In genomic region chr2:137838255-137839092, GRCh38 we compare ENCODE assay signal across 8 cellular contexts.
DNase-seq lines count a peak whose midpoint lies in the region; ATAC-seq and TF ChIP-seq lines count a peak whose summit lies in the region.

No MANE protein-coding gene starts in this region.

- H3K4me3 ChIP-seq in GM23248 (no peak overlapping the region), MM.1S (ENCODE audit: low read length) (no peak overlapping the region), fibroblast of villous mesenchyme (ENCODE audit: low read depth, low read length) (no peak overlapping the region)

- no peaks in the 10 kb centered on the region for H3K36me3 ChIP-seq in GM23248 (ENCODE audit: low read depth)
- H3K36me3 ChIP-seq in MM.1S (replicated peaks; ENCODE audit: insufficient read depth, low read length), result no peaks in the 10 kb centered on the region

- H3K9me2 ChIP-seq in GM23248 (ENCODE audit: insufficient read depth) (no peaks in the 10 kb centered on the region), MM.1S (replicated peaks; ENCODE audit: insufficient read depth, low read length) (no peaks in the 10 kb centered on the region)

- no peaks in the 10 kb centered on the region for H3K36me3 Mint-ChIP-seq in activated CD4-positive, alpha-beta T cell treated with anti-CD3 and anti-CD28 coated beads, Interleukin-2, amount 10 ng/mL, durations not matched to agents 7 days and 5 days (ENCODE audit: low read depth)

- ATAC-seq in SK-N-SH treated with all-trans-retinoic acid at 6 μM for 48 hours (peak; percentile 88), HG03280 (IDR thresholded peaks at IDR 0.05; ENCODE audit: unreplicated experiment) (no peak)

- TF ChIP-seq CTCF in MM.1S (IDR thresholded peaks at IDR 0.05; ENCODE audit: low read length) (peak; percentile 61), fibroblast of villous mesenchyme (IDR thresholded peaks at IDR 0.05; ENCODE audit: insufficient read depth, low read depth, low read length) (peak; percentile 60)

- CTCF ChIA-PET in activated CD4-positive, alpha-beta T cell treated with anti-CD3 and anti-CD28 coated beads, Interleukin-2, amount 10 ng/mL, durations not matched to agents 7 days and 5 days (lab: Charles Lee), result interaction anchor here (0.7 kb wide), 1 partner anchor 1414 kb away, joined by 3 read pairs; no protein-coding TSS in a partner anchor

- no peaks in the 10 kb centered on the region for H3K4me1 ChIP-seq in GM23248 (ENCODE audit: insufficient read depth)
- H3K4me1 ChIP-seq in MM.1S (ENCODE audit: low read length), result no peaks in the 10 kb centered on the region

- H3K9ac ChIP-seq in GM23248 (no peak overlapping the region), MM.1S (ENCODE audit: low read length) (no peak overlapping the region)

- no peaks in the 10 kb centered on the region for H3K9me3 Mint-ChIP-seq in activated CD4-positive, alpha-beta T cell treated with anti-CD3 and anti-CD28 coated beads, Interleukin-2, amount 10 ng/mL, durations not matched to agents 7 days and 5 days

- H3F3A ChIP-seq in GM23248 (ENCODE audit: insufficient read depth) (no peaks in the 10 kb centered on the region), MM.1S (ENCODE audit: insufficient read depth, low read length) (no peaks in the 10 kb centered on the region)

- peaks cover 2% of the 10 kb centered on the region for H3K27me3 Mint-ChIP-seq in activated CD4-positive, alpha-beta T cell treated with anti-CD3 and anti-CD28 coated beads, Interleukin-2, amount 10 ng/mL, durations not matched to agents 7 days and 5 days

- no peaks in the 10 kb centered on the region for H3K27me3 ChIP-seq in GM23248 (replicated peaks; ENCODE audit: insufficient read depth)
- no peaks in the 10 kb centered on the region for H3K27me3 ChIP-seq in MM.1S (replicated peaks; ENCODE audit: insufficient read depth, low read length)

- H3K9me3 ChIP-seq in GM23248 (ENCODE audit: low read depth) (no peaks in the 10 kb centered on the region), MM.1S (replicated peaks; ENCODE audit: insufficient read depth, low read length) (no peaks in the 10 kb centered on the region)

- H3K4me1 Mint-ChIP-seq in activated CD4-positive, alpha-beta T cell treated with anti-CD3 and anti-CD28 coated beads, Interleukin-2, amount 10 ng/mL, durations not matched to agents 7 days and 5 days, result no peaks in the 10 kb centered on the region

- H3K4me2 ChIP-seq in GM23248 (ENCODE audit: unreplicated experiment), result no peak overlapping the region
- no peak overlapping the region for H3K4me2 ChIP-seq in MM.1S (ENCODE audit: low read depth, low read length)

- H3K27ac ChIP-seq in GM23248, result no peak overlapping the region
- H3K27ac ChIP-seq in MM.1S (ENCODE audit: low read length), result no peak overlapping the region

- no peak overlapping the region for H3K27ac Mint-ChIP-seq in activated CD4-positive, alpha-beta T cell treated with anti-CD3 and anti-CD28 coated beads, Interleukin-2, amount 10 ng/mL, durations not matched to agents 7 days and 5 days

- DNase-seq in ELR (ENCODE audit: low read depth) (peak; percentile 60), GM23248 (peak; percentile 73), MM.1S (peak; percentile 53), fibroblast of villous mesenchyme (ENCODE audit: low read depth) (peak; percentile 53), putamen (ENCODE audit: low spot score) (peak; percentile 29)
- DNase-seq in activated CD4-positive, alpha-beta T cell treated with anti-CD3 and anti-CD28 coated beads, Interleukin-2, amount 10 ng/mL, durations not matched to agents 7 days and 5 days, result no peak

- H3K79me2 ChIP-seq in GM23248 (ENCODE audit: insufficient read depth), result no peaks in the 10 kb centered on the region
- H3K79me2 ChIP-seq in MM.1S (ENCODE audit: low read length), result no peaks in the 10 kb centered on the region

- H2AFZ ChIP-seq in GM23248 (no peak overlapping the region), MM.1S (ENCODE audit: low read length) (no peak overlapping the region)

- H4K20me1 ChIP-seq in GM23248 (ENCODE audit: insufficient read depth) (no peaks in the 10 kb centered on the region), MM.1S (ENCODE audit: insufficient read depth, low read length) (no peaks in the 10 kb centered on the region)

- 18% methylated on average over 8 of the region's 8 CpGs for WGBS in GM23248 (ENCODE audit: low coverage in 1 of 2, low lambda C conversion rate in 2 of 2, missing lambda C conversion rate in 2 of 2), 2 experiments

- in situ Hi-C loops in GM23248 (cut with MboI), result loop anchor here (10.0 to 25.0 kb wide), 3 partner anchors 926 to 1926 kb away; no protein-coding TSS in a partner anchor

- no peak overlapping the region for H3K4me3 Mint-ChIP-seq in activated CD4-positive, alpha-beta T cell treated with anti-CD3 and anti-CD28 coated beads, Interleukin-2, amount 10 ng/mL, durations not matched to agents 7 days and 5 days

- POLR2A ChIA-PET in activated CD4-positive, alpha-beta T cell treated with anti-CD3 and anti-CD28 coated beads, Interleukin-2, amount 10 ng/mL, durations not matched to agents 7 days and 5 days (lab: Charles Lee), result no interaction called here

TF ChIP-seq in SK-N-SH treated with all-trans-retinoic acid at 6 μM for 48 hours, 23 proteins besides CTCF, POLR2A, EP300 and RAD21:
- no peak for TF ChIP-seq PPARA (CRISPR knock-in tag; IDR thresholded peaks at IDR 0.05; ENCODE audit: borderline replicate concordance)
- TF ChIP-seq TOX (CRISPR knock-in tag; IDR thresholded peaks at IDR 0.05; ENCODE audit: borderline replicate concordance), result no peak
- no peak for TF ChIP-seq POU6F1 (CRISPR knock-in tag; IDR thresholded peaks at IDR 0.05; ENCODE audit: borderline replicate concordance, low read depth)
- TF ChIP-seq GLIS3 (CRISPR knock-in tag; IDR thresholded peaks at IDR 0.05), result no peak
- no peak for TF ChIP-seq CSRNP3 (CRISPR knock-in tag; IDR thresholded peaks at IDR 0.05)
